ENCODE assay signal across 1 cellular context in the genomic region with DNA sequence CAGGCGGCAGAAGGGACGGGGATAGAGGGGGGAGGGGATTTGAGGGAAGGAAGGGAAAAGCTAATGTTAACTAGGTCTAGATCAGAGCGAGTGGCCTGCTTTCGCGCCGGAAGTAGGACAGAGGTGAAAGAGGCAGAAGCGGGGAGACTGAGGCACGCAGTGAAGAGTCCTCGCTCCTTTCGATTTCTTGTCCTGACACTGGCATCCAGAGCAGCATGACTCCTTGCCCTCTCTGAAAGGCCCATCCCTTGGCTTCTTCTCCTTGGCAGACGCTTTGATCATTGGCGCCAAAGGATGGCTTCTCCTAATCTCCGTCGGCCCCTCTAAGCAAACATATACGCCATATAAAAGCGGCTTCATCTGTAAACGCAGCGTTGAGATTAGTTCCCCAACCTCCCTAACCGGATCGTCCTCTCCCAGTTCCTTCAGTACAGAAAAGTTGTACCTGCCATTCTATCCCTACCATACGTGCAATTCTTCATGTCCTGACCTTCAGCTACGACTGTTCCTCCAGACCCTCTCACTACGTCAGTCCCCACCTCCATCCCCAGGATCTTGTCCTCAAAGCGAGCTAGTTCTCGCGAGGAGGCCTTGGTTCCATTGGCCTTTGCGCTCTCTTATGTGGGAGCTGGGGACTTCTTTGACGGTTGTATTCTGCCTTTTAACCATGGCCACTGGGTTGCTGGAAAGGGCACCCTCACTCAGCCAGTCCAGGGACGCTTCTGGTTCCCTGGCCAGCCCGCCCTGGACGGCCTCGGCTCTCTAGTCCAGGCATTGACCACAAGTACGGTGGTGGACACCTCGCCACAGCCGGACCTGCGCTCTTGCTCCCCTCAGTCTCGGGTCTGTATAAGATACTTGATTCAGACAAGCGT.
TF ChIP-seq lines count a peak whose summit lies in the region.

No MANE protein-coding gene starts in this region.

TF ChIP-seq in IMR-90, 13 proteins besides CTCF, POLR2A, EP300 and RAD21 (continued from another document):
- TF ChIP-seq, protein P1, sequence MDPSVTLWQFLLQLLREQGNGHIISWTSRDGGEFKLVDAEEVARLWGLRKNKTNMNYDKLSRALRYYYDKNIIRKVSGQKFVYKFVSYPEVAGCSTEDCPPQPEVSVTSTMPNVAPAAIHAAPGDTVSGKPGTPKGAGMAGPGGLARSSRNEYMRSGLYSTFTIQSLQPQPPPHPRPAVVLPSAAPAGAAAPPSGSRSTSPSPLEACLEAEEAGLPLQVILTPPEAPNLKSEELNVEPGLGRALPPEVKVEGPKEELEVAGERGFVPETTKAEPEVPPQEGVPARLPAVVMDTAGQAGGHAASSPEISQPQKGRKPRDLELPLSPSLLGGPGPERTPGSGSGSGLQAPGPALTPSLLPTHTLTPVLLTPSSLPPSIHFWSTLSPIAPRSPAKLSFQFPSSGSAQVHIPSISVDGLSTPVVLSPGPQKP (IDR thresholded peaks at IDR 0.05; ENCODE audit: borderline replicate concordance, low read depth, low read length), result no peak
- TF ChIP-seq CHD1 (IDR thresholded peaks at IDR 0.05; ENCODE audit: low read depth, low read length) (no peak), USF2 (IDR thresholded peaks at IDR 0.05; ENCODE audit: low read depth, low read length) (no peak), RCOR1 (IDR thresholded peaks at IDR 0.05; ENCODE audit: insufficient replicate concordance, low read length) (no peak), MXI1 (IDR thresholded peaks at IDR 0.05; ENCODE audit: borderline replicate concordance, low read depth, low read length) (no peak)
TF ChIP-seq in IMR-90: peak in this region for 0.
